Comparison of ENCODE assay signal across 1 cellular context in the genomic region with DNA sequence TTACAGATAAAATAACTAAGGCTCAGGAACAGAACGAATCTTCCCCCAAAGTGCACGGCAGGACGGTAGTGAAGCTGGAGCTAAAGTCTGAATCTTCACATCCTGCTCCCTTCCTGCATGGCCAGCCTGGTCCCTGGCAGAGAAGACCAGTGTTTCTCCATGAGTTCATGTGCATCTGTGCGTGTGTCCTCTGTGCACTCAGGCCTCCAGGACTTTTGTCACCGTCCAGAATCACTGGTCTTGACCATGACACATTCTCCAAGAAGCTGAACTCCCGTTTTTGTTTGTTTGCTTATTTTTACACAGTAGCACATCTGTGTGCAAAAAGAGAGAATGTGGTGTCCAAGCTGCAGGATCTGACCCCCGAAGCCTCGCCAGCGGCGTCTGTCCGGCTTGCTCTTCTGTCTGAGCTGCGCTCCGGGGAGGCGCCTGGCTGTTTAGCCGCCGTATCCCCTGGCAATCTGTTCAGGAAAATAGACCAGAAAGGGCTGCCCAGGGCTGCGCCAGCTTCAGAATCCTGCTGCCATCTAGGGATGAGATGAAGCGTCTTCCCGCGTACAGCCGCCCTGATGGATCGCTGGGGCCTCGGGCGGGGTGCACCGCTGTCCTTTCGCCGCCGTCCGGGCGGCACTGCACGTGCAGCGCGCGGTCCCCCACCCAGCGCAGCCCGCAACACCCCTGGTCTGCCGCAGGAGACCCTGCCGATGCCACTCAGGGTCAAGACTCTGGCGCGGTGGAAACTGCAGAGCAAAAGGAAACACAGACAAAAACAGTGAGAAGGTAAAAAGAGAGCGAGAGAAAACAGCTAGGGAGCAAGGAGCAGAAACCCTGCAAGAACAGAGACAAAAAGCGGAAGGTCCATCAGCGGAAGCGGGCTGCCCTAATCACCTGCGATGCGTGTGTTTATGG.
A peak's percentile ranks its signal among the peaks of the same experiment; 100 is the strongest.
TF ChIP-seq lines count a peak whose summit lies in the region.

No MANE protein-coding gene starts in this region.

TF ChIP-seq in HEK293, 187 proteins besides CTCF, POLR2A, EP300 and RAD21 (continued from another document):
- TF ChIP-seq ZBTB44 (tag by site-specific recombination; IDR thresholded peaks at IDR 0.05) (no peak), GLIS2 (tag by site-specific recombination; IDR thresholded peaks at IDR 0.05) (peak; percentile 43; the same call in 1 of the 2 replicates), ZNF513 (tag by site-specific recombination; IDR thresholded peaks at IDR 0.05) (no peak), ZNF335 (tag by site-specific recombination; conservative IDR thresholded peaks at IDR 0.05) (peak; percentile 86), ZSCAN30 (tag by site-specific recombination; IDR thresholded peaks at IDR 0.05) (0 out of 2 replicates have a peak, but pooled peaks have one; percentile 17), ZNF473 (tag by site-specific recombination; IDR thresholded peaks at IDR 0.05) (no peak), KLF7 (tag by site-specific recombination; IDR thresholded peaks at IDR 0.05; ENCODE audit: borderline replicate concordance) (no peak; the same call in 1 of the 2 replicates)
- TF ChIP-seq, protein P1, sequence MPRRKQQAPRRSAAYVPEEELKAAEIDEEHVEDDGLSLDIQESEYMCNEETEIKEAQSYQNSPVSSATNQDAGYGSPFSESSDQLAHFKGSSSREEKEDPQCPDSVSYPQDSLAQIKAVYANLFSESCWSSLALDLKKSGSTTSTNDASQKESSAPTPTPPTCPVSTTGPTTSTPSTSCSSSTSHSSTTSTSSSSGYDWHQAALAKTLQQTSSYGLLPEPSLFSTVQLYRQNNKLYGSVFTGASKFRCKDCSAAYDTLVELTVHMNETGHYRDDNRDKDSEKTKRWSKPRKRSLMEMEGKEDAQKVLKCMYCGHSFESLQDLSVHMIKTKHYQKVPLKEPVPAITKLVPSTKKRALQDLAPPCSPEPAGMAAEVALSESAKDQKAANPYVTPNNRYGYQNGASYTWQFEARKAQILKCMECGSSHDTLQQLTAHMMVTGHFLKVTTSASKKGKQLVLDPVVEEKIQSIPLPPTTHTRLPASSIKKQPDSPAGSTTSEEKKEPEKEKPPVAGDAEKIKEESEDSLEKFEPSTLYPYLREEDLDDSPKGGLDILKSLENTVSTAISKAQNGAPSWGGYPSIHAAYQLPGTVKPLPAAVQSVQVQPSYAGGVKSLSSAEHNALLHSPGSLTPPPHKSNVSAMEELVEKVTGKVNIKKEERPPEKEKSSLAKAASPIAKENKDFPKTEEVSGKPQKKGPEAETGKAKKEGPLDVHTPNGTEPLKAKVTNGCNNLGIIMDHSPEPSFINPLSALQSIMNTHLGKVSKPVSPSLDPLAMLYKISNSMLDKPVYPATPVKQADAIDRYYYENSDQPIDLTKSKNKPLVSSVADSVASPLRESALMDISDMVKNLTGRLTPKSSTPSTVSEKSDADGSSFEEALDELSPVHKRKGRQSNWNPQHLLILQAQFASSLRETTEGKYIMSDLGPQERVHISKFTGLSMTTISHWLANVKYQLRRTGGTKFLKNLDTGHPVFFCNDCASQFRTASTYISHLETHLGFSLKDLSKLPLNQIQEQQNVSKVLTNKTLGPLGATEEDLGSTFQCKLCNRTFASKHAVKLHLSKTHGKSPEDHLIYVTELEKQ (tag by site-specific recombination; IDR thresholded peaks at IDR 0.05; ENCODE audit: borderline replicate concordance): no peak
